ENCODE assay signal across 26 cellular contexts in genomic region chr6:72530750-72531149, GRCh38.
"Had no signal": no experiment of that assay in that cellular context is flagged by ENCODE, and none has a peak within 500 bp of the region (broad histone marks: within the 10 kb centered on the region; RNA-seq: fewer than 3 reads in every experiment).

No MANE protein-coding gene starts in this region.

- H3K9me3 ChIP-seq: neutrophil, pancreas, prostate gland, right atrium auricular region, right lobe of liver, sigmoid colon, stomach, thoracic aorta, thyroid gland, tibial nerve, upper lobe of left lung, vagina had no signal

- FAIRE-seq: pancreas, small intestine, urothelium cell line had no signal

- H3K4me3 ChIP-seq: pancreas, prostate gland, right atrium auricular region, right lobe of liver, sigmoid colon, stomach, thoracic aorta, thyroid gland, tibial nerve, upper lobe of left lung, vagina had no signal

- H3K36me3 ChIP-seq: neutrophil, pancreas, prostate gland, right atrium auricular region, right lobe of liver, sigmoid colon, stomach, thoracic aorta, thyroid gland, tibial nerve, upper lobe of left lung, vagina had no signal

- ATAC-seq: natural killer cell treated with Interleukin-12 subunit alpha and Interleukin-12 subunit beta and Interleukin-15 and Interleukin-18, amount 100 ng/mL, for 72 hours; pancreas; right lobe of liver; stimulated activated effector memory CD8-positive, alpha-beta T cell treated with anti-CD3 and anti-CD28 coated beads, Interleukin-12 subunit alpha, Interleukin-12 subunit beta, amount 100 ng/mL, for 72 hours; stimulated activated naive B cell treated with anti-CD40 and anti-IgM and Interleukin-4, amounts not matched to agents 10 μg/mL and 1 μg/mL and 100 μg/mL, for 72 hours had no signal

- H3K27ac ChIP-seq: neutrophil, pancreas, prostate gland, right atrium auricular region, right lobe of liver, sigmoid colon, stomach, thoracic aorta, thyroid gland, tibial nerve, upper lobe of left lung, vagina had no signal

- DNase-seq: nephron progenitor cell; nucleus accumbens; pancreas; retina; right lobe of liver; sigmoid colon; small intestine; stimulated activated CD4-positive, alpha-beta T cell treated with anti-CD3 and anti-CD28 coated beads, Interleukin-15, amount 100 ng/mL, for 24 hours; stimulated activated CD4-positive, alpha-beta T cell treated with anti-CD3 and anti-CD28 coated beads, Interleukin-2, amount 100 ng/mL, for 24 hours; stimulated activated CD4-positive, alpha-beta T cell treated with anti-CD3 and anti-CD28 coated beads, Interleukin-2, amount 100 ng/mL, for 48 hours; stimulated activated CD4-positive, alpha-beta T cell treated with anti-CD3 and anti-CD28 coated beads, Interleukin-4, amount 100 ng/mL, for 24 hours; stimulated activated naive B cell treated with anti-CD40 and anti-IgM and Interleukin-4, amounts not matched to agents 10 μg/mL and 1 μg/mL and 100 μg/mL, for 72 hours; stimulated activated naive CD4-positive, alpha-beta T cell treated with Interleukin-2 at 50 U/mL for 16 hours; stomach; thyroid gland; trophoblast cell; upper lobe of left lung had no signal

- H3K4me1 ChIP-seq: pancreas, prostate gland, right atrium auricular region, right lobe of liver, sigmoid colon, stomach, thyroid gland, tibial nerve, upper lobe of left lung, vagina had no signal

- H3K27me3 ChIP-seq: pancreas, right atrium auricular region, right lobe of liver, sigmoid colon, thyroid gland, tibial nerve, upper lobe of left lung, vagina had no signal
